ENCODE assay signal across 32 cellular contexts in genomic region chr9:135050072-135050990, GRCh38. TPM values are rescaled to one million over a fixed set of nuclear protein-coding genes. Genes with fewer than 3 reads are reported as not detected.
DNase-seq lines count a peak whose midpoint lies in the region; ATAC-seq and TF ChIP-seq lines count a peak whose summit lies in the region.
"Had no signal": no experiment of that assay in that cellular context is flagged by ENCODE, and none has a peak within 500 bp of the region (broad histone marks: within the 10 kb centered on the region; RNA-seq: fewer than 3 reads in every experiment).

No MANE protein-coding gene starts in this region.

- H4K20me1 ChIP-seq in BLaER1, result no peaks in the 10 kb centered on the region

- H3K4me1 ChIP-seq in BLaER1, result peaks cover 85% of the 10 kb centered on the region
- no peaks in the 10 kb centered on the region for H3K4me1 ChIP-seq in right lobe of liver
- H3K4me1 ChIP-seq: BE2C, heart right ventricle, parathyroid adenoma, testis, uterus had no signal

- intact Hi-C loops in posterior vena cava (cut with DNase I), result no loop called here
- intact Hi-C loops in right lobe of liver (cut with DNase I), result no loop called here

- peak overlapping the region; percentile 84 for H3K27ac ChIP-seq in BLaER1
- no peak overlapping the region for H3K27ac ChIP-seq in right lobe of liver
- H3K27ac ChIP-seq: brain microvascular endothelial cell, dorsolateral prefrontal cortex, heart right ventricle, parathyroid adenoma, testis, uterus had no signal

- H3K36me3 ChIP-seq in BLaER1 (no peaks in the 10 kb centered on the region), right lobe of liver (no peaks in the 10 kb centered on the region)
- H3K36me3 ChIP-seq: BE2C, brain microvascular endothelial cell, heart right ventricle, uterus had no signal

- no peaks in the 10 kb centered on the region for H3K27me3 ChIP-seq in BLaER1
- H3K27me3 ChIP-seq in right lobe of liver, result no peaks in the 10 kb centered on the region
- H3K27me3 ChIP-seq: BE2C, brain microvascular endothelial cell, testis, uterus had no signal

- H3K9me3 ChIP-seq in BLaER1 (0 out of 2 replicates have a peak, but pooled peaks cover 6% of the 10 kb centered on the region), right lobe of liver (no peaks in the 10 kb centered on the region)
- H3K9me3 ChIP-seq: BE2C, mucosa of descending colon, SK-N-SH, testis, uterus had no signal

- peak overlapping the region; percentile 65 for H3K9ac ChIP-seq in BLaER1
- H3K9ac ChIP-seq: parathyroid adenoma, SK-N-SH had no signal

- H3K4me2 ChIP-seq in BLaER1, result peak overlapping the region; percentile 93
- H3K4me2 ChIP-seq: SK-N-SH, smooth muscle cell had no signal

- no peak for TF ChIP-seq POLR2A in right lobe of liver (IDR thresholded peaks at IDR 0.05)

- peak; percentile 19 for DNase-seq in activated CD8-positive, alpha-beta memory T cell treated with anti-CD3 and anti-CD28 coated beads for 24 hours
- DNase-seq in left lobe of liver (ENCODE audit: low spot score) (peak; percentile 26), posterior vena cava (ENCODE audit: low spot score) (peak; percentile 68), NAMALWA (ENCODE audit: low spot score) (no peak), right lobe of liver (no peak)
- DNase-seq: activated CD4-positive, alpha-beta T cell treated with anti-CD3 and anti-CD28 coated beads for 1 hour; activated CD8-positive, alpha-beta T cell treated with anti-CD3 and anti-CD28 coated beads for 36 hours; amniotic stem cell; BE2C; brain microvascular endothelial cell; heart right ventricle; kidney glomerular epithelial cell; natural killer cell; NCI-H1092; NCI-H187 treated with DMSO at 0.1 percent for 48 hours; NCI-H2171 treated with DMSO at 0.1 percent for 48 hours; NCI-H510A treated with DMSO at 0.1 percent for 48 hours; SK-N-SH; stimulated activated naive CD4-positive, alpha-beta T cell treated with Interleukin-2 at 50 U/mL for 16 hours; T-helper 2 cell; testis; uterus had no signal

- no peak for TF ChIP-seq CTCF in right lobe of liver (IDR thresholded peaks at IDR 0.05)

- H3K4me3 ChIP-seq in BLaER1, result no peak overlapping the region
- H3K4me3 ChIP-seq in right lobe of liver, result no peak overlapping the region
- H3K4me3 ChIP-seq: dorsolateral prefrontal cortex, heart right ventricle, lung, mucosa of descending colon, smooth muscle cell, testis, uterus had no signal

- 70% methylated on average over 14 of the region's 31 CpGs for WGBS in right lobe of liver (ENCODE audit: insufficient coverage, low coverage, low lambda C conversion rate, missing lambda C conversion rate)

- no peak for ATAC-seq in left lobe of liver
- ATAC-seq in HG02642 (IDR thresholded peaks at IDR 0.05; ENCODE audit: poor library complexity, unreplicated experiment), result no peak
- ATAC-seq in HG02981 (IDR thresholded peaks at IDR 0.05; ENCODE audit: unreplicated experiment), result no peak
- no peak for ATAC-seq in right lobe of liver
- ATAC-seq: activated CD8-positive, alpha-beta T cell treated with anti-CD3 and anti-CD28 coated beads for 36 hours; HCT116; heart right ventricle; mucosa of descending colon; natural killer cell had no signal

RNA-seq across cellular contexts. Expression of gene OLFM1, which starts 37.1 kb away (rescaled TPM):
- total RNA-seq in left lobe of liver, result 1.8 TPM
- 10 to 100 TPM; 29.2 to 38.2 TPM for total RNA-seq in posterior vena cava
- total RNA-seq in right lobe of liver, result 1 to 10 TPM; 1.1 to 5.9 (median 3.5) TPM
- total RNA-seq: activated CD8-positive, alpha-beta T cell treated with anti-CD3 and anti-CD28 coated beads for 36 hours; HT-29 had no signal

Comparison
In these comparisons a context has a peak if more than half of its experiments do, and no peak if none do; other contexts are left out.
1. DNase-seq: peak in activated CD8-positive, alpha-beta memory T cell treated with anti-CD3 and anti-CD28 coated beads for 24 hours (single experiment), left lobe of liver (single experiment) and posterior vena cava (single experiment); none in NAMALWA (single experiment) and right lobe of liver (0 of 3).
2. RNA of gene OLFM1, which starts 37.1 kb away (total RNA-seq): 29.2 to 38.2 TPM in posterior vena cava; 1.1 to 5.9 TPM in right lobe of liver and 1.8 TPM in left lobe of liver (single experiment); every median in the first group is over 4 times any median in the second.